Comparison of ENCODE assay signal across 1 cellular context in genomic region chr10:114389429-114389828, GRCh38.
TF ChIP-seq lines count a peak whose summit lies in the region.

No MANE protein-coding gene starts in this region.

TF ChIP-seq in endothelial cell of umbilical vein, 7 proteins besides CTCF, POLR2A, EP300 and RAD21:
- TF ChIP-seq EZH2 (IDR thresholded peaks at IDR 0.05; ENCODE audit: borderline replicate concordance, low read depth, low read length, severe bottlenecking) (no peak), MAX (IDR thresholded peaks at IDR 0.05; ENCODE audit: insufficient read depth, insufficient read length) (no peak), JUN (IDR thresholded peaks at IDR 0.05; ENCODE audit: borderline replicate concordance, insufficient read depth, insufficient read length, low read depth) (peak; percentile 88), FOS (IDR thresholded peaks at IDR 0.05; ENCODE audit: borderline replicate concordance, insufficient read depth, low read length) (peak; percentile 75), POLR2AphosphoS5 (IDR thresholded peaks at IDR 0.05; ENCODE audit: insufficient read depth, low read depth, low read length) (peak; percentile 52)
TF ChIP-seq in endothelial cell of umbilical vein: peak in this region for 3.
